8 cellular contexts compared by ENCODE assay signal in genomic region chr16:23453338-23454052, GRCh38. TPM values are rescaled to one million over a fixed set of nuclear protein-coding genes. Genes with fewer than 3 reads are reported as not detected.
DNase-seq lines count a peak whose midpoint lies in the region; ATAC-seq lines count a peak whose summit lies in the region.

No MANE protein-coding gene starts in this region.

- no peaks in the 10 kb centered on the region for H3K36me3 Mint-ChIP-seq in activated CD8-positive, alpha-beta T cell treated with anti-CD3 and anti-CD28 coated beads, Interleukin-2, amount 10 ng/mL, durations not matched to agents 7 days and 5 days (ENCODE audit: low read depth)

- no peaks in the 10 kb centered on the region for H3K9me3 ChIP-seq in iPS-18a (ENCODE audit: control insufficient read depth, low read depth, low read length)
- no peaks in the 10 kb centered on the region for H3K9me3 ChIP-seq in stomach smooth muscle (ENCODE audit: control insufficient read depth in 2 of 2, low read length in 2 of 2)

- no peaks in the 10 kb centered on the region for H3K27me3 Mint-ChIP-seq in activated CD8-positive, alpha-beta T cell treated with anti-CD3 and anti-CD28 coated beads, Interleukin-2, amount 10 ng/mL, durations not matched to agents 7 days and 5 days (ENCODE audit: low read depth)

- CTCF ChIA-PET in activated CD8-positive, alpha-beta T cell treated with anti-CD3 and anti-CD28 coated beads, Interleukin-2, amount 10 ng/mL, durations not matched to agents 7 days and 5 days (lab: Charles Lee) = interaction anchor here (2.6 kb wide), 1 partner anchor 18 kb away, joined by 18 read pairs; no protein-coding TSS in a partner anchor

- H3K27me3 ChIP-seq in iPS-18a (ENCODE audit: control insufficient read depth, insufficient read depth, low read length) (no peaks in the 10 kb centered on the region), stomach smooth muscle (ENCODE audit: control insufficient read depth in 1 of 2, insufficient read depth in 2 of 2, low read length in 2 of 2) (no peaks in the 10 kb centered on the region)

- no peak overlapping the region for H3K27ac ChIP-seq in iPS-18a (ENCODE audit: low read length)
- H3K27ac ChIP-seq in stomach smooth muscle (ENCODE audit: low read length) = no peak overlapping the region

- peak overlapping the region; percentile 64 for H3K9ac ChIP-seq in iPS-18a (ENCODE audit: low read length)
- peak overlapping the region; percentile 78 to 92 for H3K9ac ChIP-seq in stomach smooth muscle (ENCODE audit: low read length in 2 of 2)

- no peaks in the 10 kb centered on the region for H3K9me3 Mint-ChIP-seq in activated CD8-positive, alpha-beta T cell treated with anti-CD3 and anti-CD28 coated beads, Interleukin-2, amount 10 ng/mL, durations not matched to agents 7 days and 5 days (ENCODE audit: insufficient read depth)

- H3K4me3 ChIP-seq in iPS-18a (ENCODE audit: low read length) (peak overlapping the region; percentile 83), stomach smooth muscle (ENCODE audit: low read length in 2 of 2) (peak overlapping the region; percentile 78 to 99)

- no peak for DNase-seq in activated CD8-positive, alpha-beta T cell treated with anti-CD3 and anti-CD28 coated beads, Interleukin-2, amount 10 ng/mL, durations not matched to agents 7 days and 5 days
- no peak for DNase-seq in NCI-H128 (lab: John Stamatoyannopoulos, UW; ENCODE audit: unreplicated experiment)
- DNase-seq in mucosa of gallbladder (ENCODE audit: low spot score) = no peak
- DNase-seq in NCI-H1417 (lab: John Stamatoyannopoulos, UW) = no peak

- peak overlapping the region; percentile 89 for H3K4me3 Mint-ChIP-seq in activated CD8-positive, alpha-beta T cell treated with anti-CD3 and anti-CD28 coated beads, Interleukin-2, amount 10 ng/mL, durations not matched to agents 7 days and 5 days

- H3K36me3 ChIP-seq in iPS-18a (ENCODE audit: control insufficient read depth, low read depth, low read length) (no peaks in the 10 kb centered on the region), stomach smooth muscle (ENCODE audit: control insufficient read depth in 2 of 2, insufficient read depth in 2 of 2, low read length in 2 of 2) (no peaks in the 10 kb centered on the region)

- H3K4me1 Mint-ChIP-seq in activated CD8-positive, alpha-beta T cell treated with anti-CD3 and anti-CD28 coated beads, Interleukin-2, amount 10 ng/mL, durations not matched to agents 7 days and 5 days (ENCODE audit: low read depth) = peaks cover 18% of the 10 kb centered on the region

- peak overlapping the region; percentile 82 for H3K27ac Mint-ChIP-seq in activated CD8-positive, alpha-beta T cell treated with anti-CD3 and anti-CD28 coated beads, Interleukin-2, amount 10 ng/mL, durations not matched to agents 7 days and 5 days

- ATAC-seq in HG02678 (IDR thresholded peaks at IDR 0.05; ENCODE audit: unreplicated experiment) (peak; percentile 22), GM21360 (IDR thresholded peaks at IDR 0.05; ENCODE audit: unreplicated experiment) (no peak)
- no peak for ATAC-seq in activated CD8-positive, alpha-beta T cell treated with anti-CD3 and anti-CD28 coated beads, Interleukin-2, amount 10 ng/mL, durations not matched to agents 7 days and 5 days

- POLR2A ChIA-PET in activated CD8-positive, alpha-beta T cell treated with anti-CD3 and anti-CD28 coated beads, Interleukin-2, amount 10 ng/mL, durations not matched to agents 7 days and 5 days (lab: Charles Lee) = interaction anchor here (0.7 to 1.2 kb wide), 3 partner anchors 10 to 64 kb away, joined by 3 to 4 read pairs (median 4); no protein-coding TSS in a partner anchor

- peaks cover 7% of the 10 kb centered on the region for H3K4me1 ChIP-seq in iPS-18a (ENCODE audit: control insufficient read depth, low read depth, low read length)
- H3K4me1 ChIP-seq in stomach smooth muscle (ENCODE audit: control insufficient read depth, insufficient read depth, low read length) = peaks cover 20% of the 10 kb centered on the region

RNA-seq across cellular contexts. Expression of gene COG7, which starts 0.5 kb away (rescaled TPM):
- 10 to 100 TPM; 20.0 to 21.5 TPM for total RNA-seq in activated CD8-positive, alpha-beta T cell treated with anti-CD3 and anti-CD28 coated beads, Interleukin-2, amount 10 ng/mL, durations not matched to agents 7 days and 5 days
- total RNA-seq in mucosa of gallbladder = 27.4 TPM

RNA-seq across cellular contexts. Expression of gene GGA2, which starts 56.8 kb away (rescaled TPM):
- 100 to 1,000 TPM; 111 to 118 TPM for total RNA-seq in activated CD8-positive, alpha-beta T cell treated with anti-CD3 and anti-CD28 coated beads, Interleukin-2, amount 10 ng/mL, durations not matched to agents 7 days and 5 days
- total RNA-seq in mucosa of gallbladder = 54.3 TPM
